19 cellular contexts compared by ENCODE assay signal in the genomic region with DNA sequence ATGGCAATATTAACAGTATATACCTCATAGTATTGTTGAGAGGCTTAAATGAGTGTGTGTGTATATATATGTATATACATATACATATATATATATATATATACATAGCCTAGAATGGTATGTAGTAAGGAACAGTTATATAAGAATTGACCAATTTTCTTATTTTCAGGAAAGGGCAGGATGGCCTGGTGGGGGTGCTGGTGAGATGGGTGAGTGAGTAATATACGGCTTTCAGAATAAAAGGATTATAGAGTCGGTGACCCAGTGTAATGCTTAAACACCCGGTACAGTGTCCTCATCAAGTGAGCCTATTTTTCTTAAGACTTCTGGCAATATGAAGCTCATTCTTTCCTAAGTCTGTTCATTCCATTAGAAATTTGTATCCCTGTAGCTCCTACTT. TPM values are rescaled to one million over a fixed set of nuclear protein-coding genes. Genes with fewer than 3 reads are reported as not detected.
DNase-seq lines count a peak whose midpoint lies in the region; ATAC-seq and TF ChIP-seq lines count a peak whose summit lies in the region.
"Had no signal": no experiment of that assay in that cellular context is flagged by ENCODE, and none has a peak within 500 bp of the region (broad histone marks: within the 10 kb centered on the region; RNA-seq: fewer than 3 reads in every experiment).

No MANE protein-coding gene starts in this region.

- WGBS in GM23248 (ENCODE audit: low coverage in 1 of 2, low lambda C conversion rate in 2 of 2, missing lambda C conversion rate in 2 of 2), 2 experiments: 74 to 76% methylated on average over 3 of the region's 3 CpGs

- H3K4me1 ChIP-seq in GM23248 (ENCODE audit: insufficient read depth) (no peaks in the 10 kb centered on the region), foreskin keratinocyte (no peaks in the 10 kb centered on the region)
- H3K4me1 ChIP-seq: HAP-1 had no signal

- no peak overlapping the region for H2AFZ ChIP-seq in GM23248

- H4K20me1 ChIP-seq in GM23248 (ENCODE audit: insufficient read depth): no peaks in the 10 kb centered on the region

- DNase-seq in GM23248 (peak; percentile 33), HT1080 (ENCODE audit: low read depth) (peak; percentile 18), SK-MEL-5 (ENCODE audit: low read depth, low spot score) (peak; percentile 39), foreskin keratinocyte (no peak), erythroblast (lab: John Stamatoyannopoulos, UW) (no peak), CD1c-positive myeloid dendritic cell (ENCODE audit: extremely low spot score) (no peak)
- DNase-seq: ACHN; CD4-positive, alpha-beta memory T cell; MM.1S; NCI-H1105 treated with DMSO at 0.1 percent for 48 hours; NCI-H187 treated with DMSO at 0.1 percent for 48 hours; NCI-H446 treated with DMSO at 0.1 percent for 48 hours; NCI-H774; T-cell had no signal

- no peaks in the 10 kb centered on the region for H3F3A ChIP-seq in GM23248 (ENCODE audit: insufficient read depth)

- no peak overlapping the region for H3K9ac ChIP-seq in GM23248
- H3K9ac ChIP-seq: KMS-11 had no signal

- TF ChIP-seq POLR2A in erythroblast (IDR thresholded peaks at IDR 0.05; ENCODE audit: low read length): no peak

- H3K4me3 ChIP-seq in GM23248: no peak overlapping the region
- H3K4me3 ChIP-seq: HAP-1 had no signal

- H3K27ac ChIP-seq in GM23248 (no peak overlapping the region), foreskin keratinocyte (no peak overlapping the region)
- H3K27ac ChIP-seq: HL-60, KMS-11 had no signal

- no peaks in the 10 kb centered on the region for H3K27me3 ChIP-seq in GM23248 (replicated peaks; ENCODE audit: insufficient read depth)
- H3K27me3 ChIP-seq in foreskin keratinocyte: peaks cover 7% of the 10 kb centered on the region

- H3K9me3 ChIP-seq in GM23248 (ENCODE audit: low read depth): no peaks in the 10 kb centered on the region
- H3K9me3 ChIP-seq: HAP-1 had no signal

- H3K79me2 ChIP-seq in GM23248 (ENCODE audit: insufficient read depth): no peaks in the 10 kb centered on the region

- no peaks in the 10 kb centered on the region for H3K9me2 ChIP-seq in GM23248 (ENCODE audit: insufficient read depth)

- H3K36me3 ChIP-seq in GM23248 (ENCODE audit: low read depth): no peaks in the 10 kb centered on the region
- H3K36me3 ChIP-seq: HAP-1 had no signal

- ATAC-seq in foreskin keratinocyte (no peak), GM18867 (IDR thresholded peaks at IDR 0.05; ENCODE audit: unreplicated experiment) (no peak)
- ATAC-seq: T-cell had no signal

- in situ Hi-C loops in GM23248 (cut with MboI): no loop called here
- in situ Hi-C loops in SK-MEL-5 (cut with HindIII; ENCODE audit: low pct_unique_long_range_greater_than_20kb, low sequenced_read_pairs): no loop called here

- H3K4me2 ChIP-seq in GM23248 (ENCODE audit: unreplicated experiment): no peak overlapping the region
- H3K4me2 ChIP-seq: KMS-11 had no signal

- TF ChIP-seq CTCF in foreskin keratinocyte (conservative IDR thresholded peaks at IDR 0.05): peak; percentile 20

RNA-seq across cellular contexts. Expression of a gene that starts 11.7 kb away (rescaled TPM):
- not detected in 2 replicates for total RNA-seq in GM23248 (2014; rRNA removed; shearing (Covaris generic))
- not detected in 2 replicates for polyA plus RNA-seq in GM23248 (2016; fragmentation: Nextera tagmentation; extraction: Ambion mirVana)
- total RNA-seq in HT1080 (2014; rRNA removed; shearing (Covaris generic)): not detected in 2 replicates
- polyA plus RNA-seq in HT1080 (2015; cell fraction: cytosol; rRNA removed): not detected in 2 replicates
- polyA plus RNA-seq in HT1080 (2015; cell fraction: nucleus; rRNA removed): not detected in 2 replicates
- 0.03 TPM in 1 of 2 replicates, not detected in the other for total RNA-seq in SK-MEL-5 (2014; rRNA removed; shearing (Covaris generic))
- polyA plus RNA-seq in SK-MEL-5 (2015; cell fraction: cytosol; rRNA removed): not detected in 2 replicates
- not detected in 2 replicates for polyA plus RNA-seq in SK-MEL-5 (2015; cell fraction: nucleus; rRNA removed)
- total RNA-seq in foreskin keratinocyte: not detected in 2 replicates
- polyA plus RNA-seq in foreskin keratinocyte: not detected in 2 replicates
- total RNA-seq: CD4-positive, alpha-beta memory T cell; Daoy; T-cell had no signal
- polyA plus RNA-seq: CD4-positive, alpha-beta memory T cell had no signal

Comparison
In these comparisons a context has a peak if more than half of its experiments do, and no peak if none do; other contexts are left out.
1. DNase-seq: peak in GM23248 (single experiment), HT1080 (single experiment) and SK-MEL-5 (single experiment); none in foreskin keratinocyte (0 of 2), erythroblast (0 of 2) and CD1c-positive myeloid dendritic cell (single experiment).